In genomic region chr22:19488884-19489843, GRCh38 we compare ENCODE assay signal across 13 cellular contexts. TPM values are rescaled to one million over a fixed set of nuclear protein-coding genes. Genes with fewer than 3 reads are reported as not detected.
DNase-seq lines count a peak whose midpoint lies in the region; ATAC-seq and TF ChIP-seq lines count a peak whose summit lies in the region.
"Had no signal": no experiment of that assay in that cellular context is flagged by ENCODE, and none has a peak within 500 bp of the region (broad histone marks: within the 10 kb centered on the region; RNA-seq: fewer than 3 reads in every experiment).

No MANE protein-coding gene starts in this region.

- peak; percentile 67 for ATAC-seq in CD4-positive, alpha-beta T cell (ENCODE audit: poor library complexity)
- ATAC-seq in left lung (peak; percentile 67), HG03520 (IDR thresholded peaks at IDR 0.05; ENCODE audit: unreplicated experiment) (no peak)

- no peak overlapping the region for H3K27ac ChIP-seq in CD4-positive, alpha-beta T cell (ENCODE audit: low read depth, low read length)
- H3K27ac ChIP-seq in left lung, result no peak overlapping the region
- H3K27ac ChIP-seq: breast epithelium, skin epidermis had no signal

- H3K4me3 ChIP-seq in Loucy (ENCODE audit: low read length, poor library complexity, severe bottlenecking) (no peak overlapping the region), left lung (no peak overlapping the region)
- H3K4me3 ChIP-seq: breast epithelium, skin epidermis had no signal

- no peak for TF ChIP-seq CTCF in CD4-positive, alpha-beta T cell (IDR thresholded peaks at IDR 0.05)
- TF ChIP-seq CTCF in Loucy (conservative IDR thresholded peaks at IDR 0.05; ENCODE audit: low read length) (peak; percentile 55), chondrocyte (IDR thresholded peaks at IDR 0.05) (peak; percentile 66), left lung (IDR thresholded peaks at IDR 0.05) (no peak)

- H2AFZ ChIP-seq in Loucy (ENCODE audit: low read length), result no peak overlapping the region

- H3K9me3 ChIP-seq in CD4-positive, alpha-beta T cell (ENCODE audit: control insufficient read depth, low read length), result no peaks in the 10 kb centered on the region
- H3K9me3 ChIP-seq in Loucy (ENCODE audit: insufficient read depth, low read depth, low read length) (no peaks in the 10 kb centered on the region), left lung (no peaks in the 10 kb centered on the region)
- H3K9me3 ChIP-seq: breast epithelium had no signal

- H3K9me3 Mint-ChIP-seq in CD4-positive, alpha-beta T cell, result no peaks in the 10 kb centered on the region
- no peaks in the 10 kb centered on the region for H3K9me3 Mint-ChIP-seq in chondrocyte (ENCODE audit: low read depth)
- no peaks in the 10 kb centered on the region for H3K9me3 Mint-ChIP-seq in activated naive CD8-positive, alpha-beta T cell treated with anti-CD3 and anti-CD28 coated beads for 36 hours

- intact Hi-C loops in CD4-positive, alpha-beta T cell (cut with DNase I, micrococcal nuclease), result loop anchor here in 1 of 2 experiments (10.0 kb wide), 1 partner anchor 436 kb away; no protein-coding TSS in a partner anchor
- intact Hi-C loops in left lung (cut with DNase I), result no loop called here

- no peak overlapping the region for H3K27ac Mint-ChIP-seq in CD4-positive, alpha-beta T cell
- no peak overlapping the region for H3K27ac Mint-ChIP-seq in chondrocyte (ENCODE audit: unreplicated experiment)
- no peak overlapping the region for H3K27ac Mint-ChIP-seq in activated naive CD8-positive, alpha-beta T cell treated with anti-CD3 and anti-CD28 coated beads for 36 hours

- CTCF ChIA-PET in CD4-positive, alpha-beta T cell (lab: Charles Lee), result no interaction called here

- no peaks in the 10 kb centered on the region for H3K27me3 Mint-ChIP-seq in CD4-positive, alpha-beta T cell
- H3K27me3 Mint-ChIP-seq in chondrocyte (ENCODE audit: low read depth), result no peaks in the 10 kb centered on the region
- no peaks in the 10 kb centered on the region for H3K27me3 Mint-ChIP-seq in activated naive CD8-positive, alpha-beta T cell treated with anti-CD3 and anti-CD28 coated beads for 36 hours

- no peak overlapping the region for H3K4me3 Mint-ChIP-seq in CD4-positive, alpha-beta T cell
- H3K4me3 Mint-ChIP-seq in chondrocyte (ENCODE audit: unreplicated experiment), result no peak overlapping the region
- H3K4me3 Mint-ChIP-seq in activated naive CD8-positive, alpha-beta T cell treated with anti-CD3 and anti-CD28 coated beads for 36 hours, result no peak overlapping the region

- DNase-seq in CD4-positive, alpha-beta T cell, result no peak
- DNase-seq in chondrocyte (ENCODE audit: low spot score) (no peak), left lung (no peak), HuH-7.5 (ENCODE audit: low spot score) (no peak)
- no peak for DNase-seq in activated naive CD4-positive, alpha-beta T cell treated with Interleukin-2 at 50 U/mL for 16 hours
- DNase-seq in activated naive CD8-positive, alpha-beta T cell treated with anti-CD3 and anti-CD28 coated beads for 36 hours, result no peak
- DNase-seq: EL, NCI-H1105, T1000 had no signal

- H3K79me2 ChIP-seq in Loucy (ENCODE audit: insufficient read depth, low read length), result peaks cover 42% of the 10 kb centered on the region; the same call in 1 of the 2 replicates

- H3K4me2 ChIP-seq in Loucy (ENCODE audit: low read depth, low read length, poor library complexity, severe bottlenecking), result peak overlapping the region; percentile 15

- H3K36me3 ChIP-seq in Loucy (ENCODE audit: insufficient read depth, low read length), result peaks cover 43% of the 10 kb centered on the region
- H3K36me3 ChIP-seq in left lung, result peaks cover 0 to 9% of the 10 kb centered on the region in 2 donors
- H3K36me3 ChIP-seq: breast epithelium had no signal

- no peaks in the 10 kb centered on the region for H3K27me3 ChIP-seq in CD4-positive, alpha-beta T cell (ENCODE audit: control insufficient read depth, insufficient read depth, low read length)
- H3K27me3 ChIP-seq in Loucy (ENCODE audit: insufficient read depth, low read length, poor library complexity, severe bottlenecking), result no peaks in the 10 kb centered on the region
- no peaks in the 10 kb centered on the region for H3K27me3 ChIP-seq in left lung
- H3K27me3 ChIP-seq: breast epithelium had no signal

- POLR2A ChIA-PET in CD4-positive, alpha-beta T cell (lab: Charles Lee), result interaction anchor here (1.1 kb wide), 1 partner anchor 9 kb away, joined by 3 read pairs; the partner anchor contains the start of gene CDC45

- no peaks in the 10 kb centered on the region for H3K4me1 Mint-ChIP-seq in CD4-positive, alpha-beta T cell (ENCODE audit: low read depth)
- H3K4me1 Mint-ChIP-seq in chondrocyte (ENCODE audit: low read depth), result peaks cover 4% of the 10 kb centered on the region
- H3K4me1 Mint-ChIP-seq in activated naive CD8-positive, alpha-beta T cell treated with anti-CD3 and anti-CD28 coated beads for 36 hours, result peaks cover 12% of the 10 kb centered on the region

- H3F3A ChIP-seq in Loucy (ENCODE audit: low read depth), result no peaks in the 10 kb centered on the region

- no peaks in the 10 kb centered on the region for H3K4me1 ChIP-seq in Loucy (ENCODE audit: insufficient read depth, low read length, poor library complexity, severe bottlenecking)
- no peaks in the 10 kb centered on the region for H3K4me1 ChIP-seq in left lung
- H3K4me1 ChIP-seq: breast epithelium had no signal

- H3K9me2 ChIP-seq in Loucy (replicated peaks; ENCODE audit: low read depth, low read length), result no peaks in the 10 kb centered on the region

- no peak overlapping the region for H3K9ac ChIP-seq in Loucy (ENCODE audit: low read depth, low read length, poor library complexity, severe bottlenecking)

- no peaks in the 10 kb centered on the region for H3K36me3 Mint-ChIP-seq in CD4-positive, alpha-beta T cell (ENCODE audit: low read depth)
- peaks cover 3% of the 10 kb centered on the region for H3K36me3 Mint-ChIP-seq in chondrocyte (ENCODE audit: low read depth)
- peaks cover 52% of the 10 kb centered on the region for H3K36me3 Mint-ChIP-seq in activated naive CD8-positive, alpha-beta T cell treated with anti-CD3 and anti-CD28 coated beads for 36 hours

- H4K20me1 ChIP-seq in Loucy (ENCODE audit: insufficient read depth, low read length, poor library complexity, severe bottlenecking), result peaks cover 8% of the 10 kb centered on the region

RNA-seq across cellular contexts. Expression of gene CDC45, which starts 9.4 kb away (rescaled TPM):
- under 1 TPM; 0.75 to 0.82 TPM for total RNA-seq in CD4-positive, alpha-beta T cell
- total RNA-seq in chondrocyte, result 2.2 to 13.3 TPM (median 2.9 TPM) in 3 replicates
- 10 to 100 TPM in 1 of 2 donors, 1 to 10 TPM in 1; 6.5 to 11.8 TPM for total RNA-seq in left lung
- total RNA-seq in activated naive CD8-positive, alpha-beta T cell treated with anti-CD3 and anti-CD28 coated beads for 36 hours, result 100 to 1,000 TPM; 110 to 114 TPM

RNA-seq across cellular contexts. Expression of gene UFD1, which starts 10.2 kb away (rescaled TPM):
- total RNA-seq in CD4-positive, alpha-beta T cell, result 10 to 100 TPM; 68.5 to 77.4 TPM
- 75.8 to 81.2 TPM (median 76.2 TPM) in 3 replicates for total RNA-seq in chondrocyte
- total RNA-seq in left lung, result 10 to 100 TPM; 41.7 to 72.9 TPM
- total RNA-seq in activated naive CD8-positive, alpha-beta T cell treated with anti-CD3 and anti-CD28 coated beads for 36 hours, result 10 to 100 TPM; 71.1 to 79.3 TPM

RNA-seq across cellular contexts. Expression of gene CLDN5, which starts 35.0 kb away (rescaled TPM):
- not detected for total RNA-seq in CD4-positive, alpha-beta T cell
- total RNA-seq in chondrocyte, result not detected in 3 replicates
- total RNA-seq in left lung, result 10 to 100 TPM; 86.9 to 89.7 TPM
- total RNA-seq in activated naive CD8-positive, alpha-beta T cell treated with anti-CD3 and anti-CD28 coated beads for 36 hours, result not detected

RNA-seq across cellular contexts. Expression of gene C22orf39, which starts 41.7 kb away (rescaled TPM):
- total RNA-seq in CD4-positive, alpha-beta T cell, result 10 to 100 TPM; 30.2 to 32.6 TPM
- total RNA-seq in chondrocyte, result 18.4 to 25.7 TPM (median 19.5 TPM) in 3 replicates
- total RNA-seq in left lung, result 10 to 100 TPM; 30.1 to 31.8 TPM
- 10 to 100 TPM; 21.7 to 23.6 TPM for total RNA-seq in activated naive CD8-positive, alpha-beta T cell treated with anti-CD3 and anti-CD28 coated beads for 36 hours

RNA-seq across cellular contexts. Expression of gene MRPL40, which starts 56.8 kb away (rescaled TPM):
- 10 to 100 TPM; 10.7 to 11.3 TPM for total RNA-seq in CD4-positive, alpha-beta T cell
- total RNA-seq in chondrocyte (21.4 to 22.5 TPM (median 21.8 TPM) in 3 replicates), left lung (10 to 100 TPM; 21.9 to 24.9 TPM)
- 10 to 100 TPM; 47.7 to 48.3 TPM for total RNA-seq in activated naive CD8-positive, alpha-beta T cell treated with anti-CD3 and anti-CD28 coated beads for 36 hours

Comparison
In these comparisons a context has a peak if more than half of its experiments do, and no peak if none do; other contexts are left out.
1. CTCF ChIP-seq: peak in Loucy (single experiment) and chondrocyte (single experiment); none in CD4-positive, alpha-beta T cell (single experiment) and left lung (0 of 2).
2. RNA of gene CLDN5, which starts 35.0 kb away (total RNA-seq): 86.9 to 89.7 TPM in left lung; not detected in CD4-positive, alpha-beta T cell, not detected in chondrocyte and not detected in activated naive CD8-positive, alpha-beta T cell treated with anti-CD3 and anti-CD28 coated beads for 36 hours; every median in the first group is over 10 times any median in the second.